ENCODE assay signal across 8 cellular contexts in genomic region chr16:73057369-73058210, GRCh38. TPM values are rescaled to one million over a fixed set of nuclear protein-coding genes. Genes with fewer than 3 reads are reported as not detected.
DNase-seq lines count a peak whose midpoint lies in the region; ATAC-seq and TF ChIP-seq lines count a peak whose summit lies in the region.

No MANE protein-coding gene starts in this region.

- H3K4me2 ChIP-seq in SU-DHL-6 (ENCODE audit: low read depth, low read length, poor library complexity, severe bottlenecking), result peak overlapping the region; percentile 59

- no peaks in the 10 kb centered on the region for H3K79me2 ChIP-seq in SU-DHL-6 (ENCODE audit: insufficient read depth, low read length)

- peak; percentile 38 for DNase-seq in AG08395 (ENCODE audit: low spot score)
- DNase-seq in fibroblast of the aortic adventitia (ENCODE audit: low read depth), result no peak
- DNase-seq in osteocyte (ENCODE audit: extremely low spot score, unreplicated experiment), result no peak
- no peak for DNase-seq in HPDE6-E6E7 (ENCODE audit: extremely low spot score)
- DNase-seq in epidermal melanocyte (ENCODE audit: insufficient read length, low spot score), result no peak

- peak; percentile 36 for ATAC-seq in GM18858 (IDR thresholded peaks at IDR 0.05; ENCODE audit: unreplicated experiment)
- ATAC-seq in HG03025 (IDR thresholded peaks at IDR 0.05; ENCODE audit: low FRiP score, unreplicated experiment), result peak; percentile 39

- no peak overlapping the region for H2AFZ ChIP-seq in SU-DHL-6 (ENCODE audit: low read depth, low read length, severe bottlenecking)

- H3K9me3 ChIP-seq in SU-DHL-6 (ENCODE audit: insufficient read depth, low read length), result no peaks in the 10 kb centered on the region

- H3K4me1 Mint-ChIP-seq in osteocyte (ENCODE audit: unreplicated experiment), result peaks cover 37% of the 10 kb centered on the region

- H3K4me3 ChIP-seq in SU-DHL-6 (ENCODE audit: insufficient read depth, low read length, poor library complexity, severe bottlenecking), result peak overlapping the region; percentile 46
- H3K4me3 ChIP-seq in fibroblast of the aortic adventitia (ENCODE audit: low read depth, low read length), result peak overlapping the region; percentile 77

- H3K27ac Mint-ChIP-seq in osteocyte (ENCODE audit: unreplicated experiment), result peak overlapping the region; percentile 24

- peaks cover 6% of the 10 kb centered on the region for H3K36me3 Mint-ChIP-seq in osteocyte (ENCODE audit: unreplicated experiment)

- no peak overlapping the region for H3K27ac ChIP-seq in SU-DHL-6 (ENCODE audit: low read depth, low read length)

- H3K27me3 Mint-ChIP-seq in osteocyte (ENCODE audit: unreplicated experiment), result no peaks in the 10 kb centered on the region

- TF ChIP-seq CTCF in SU-DHL-6 (IDR thresholded peaks at IDR 0.05; ENCODE audit: insufficient read depth, low read length, poor library complexity, severe bottlenecking) (no peak), fibroblast of the aortic adventitia (IDR thresholded peaks at IDR 0.05; ENCODE audit: insufficient read depth, low read length) (no peak), osteocyte (IDR thresholded peaks at IDR 0.05) (peak; percentile 39)

- H3K9me3 Mint-ChIP-seq in osteocyte (ENCODE audit: unreplicated experiment), result no peaks in the 10 kb centered on the region

- no peaks in the 10 kb centered on the region for H3K27me3 ChIP-seq in SU-DHL-6 (ENCODE audit: low read length)

- H3K4me3 Mint-ChIP-seq in osteocyte (ENCODE audit: unreplicated experiment), result peak overlapping the region; percentile 100

- H3K9me2 ChIP-seq in SU-DHL-6 (replicated peaks; ENCODE audit: insufficient read depth, low read length), result no peaks in the 10 kb centered on the region

- no peaks in the 10 kb centered on the region for H3K36me3 ChIP-seq in SU-DHL-6 (ENCODE audit: low read length)

- H3K9ac ChIP-seq in SU-DHL-6 (ENCODE audit: low read length), result peak overlapping the region; percentile 28; the same call in 1 of the 2 replicates

- H4K20me1 ChIP-seq in SU-DHL-6 (ENCODE audit: low read depth, low read length), result peaks cover 4% of the 10 kb centered on the region; the same call in 1 of the 2 replicates

- H3F3A ChIP-seq in SU-DHL-6 (ENCODE audit: insufficient read depth), result peaks cover 7% of the 10 kb centered on the region; the same call in 1 of the 2 replicates

RNA-seq across cellular contexts. Expression of gene ZFHX3, which starts 9.7 kb away (rescaled TPM):
- total RNA-seq in fibroblast of the aortic adventitia (ENCODE audit: low replicate concordance), result 4.8 and 8.1 TPM in 2 replicates
- 89.1 and 97.0 TPM in 2 replicates for total RNA-seq in osteocyte
